ENCODE assay signal across 20 cellular contexts in genomic region chr18:63344263-63344662, GRCh38.
"Had no signal": no experiment of that assay in that cellular context is flagged by ENCODE, and none has a peak within 500 bp of the region (broad histone marks: within the 10 kb centered on the region; RNA-seq: fewer than 3 reads in every experiment).

No MANE protein-coding gene starts in this region.

- H3K4me3 ChIP-seq: adrenal gland, cardiac muscle cell, lung, tibial nerve, uterus had no signal

- ATAC-seq: activated CD8-positive, alpha-beta T cell treated with anti-CD3 and anti-CD28 coated beads, Interleukin-2, amount 10 ng/mL, durations not matched to agents 7 days and 5 days; activated naive CD4-positive, alpha-beta T cell treated with anti-CD3 and anti-CD28 coated beads, Interleukin-2, amount 50 U/mL, for 72 hours; stimulated activated naive CD8-positive, alpha-beta T cell treated with anti-CD3 and anti-CD28 coated beads, Interleukin-15, Interleukin-2, amounts not matched to agents 100 U/mL and 50 U/mL, for 24 hours; T-cell had no signal

- H3K9me3 ChIP-seq: adrenal gland, tibial nerve, uterus had no signal

- H3K27me3 ChIP-seq: adrenal gland, cardiac muscle cell, tibial nerve, uterus had no signal

- H3K27ac ChIP-seq: adrenal gland, cardiac muscle cell, tibial nerve, uterus had no signal

- DNase-seq: activated CD4-positive, alpha-beta T cell treated with anti-CD3 and anti-CD28 coated beads, Interleukin-2, amount 10 ng/mL, durations not matched to agents 24 days and 14 days; activated CD4-positive, CD25-positive, alpha-beta regulatory T cell; activated CD8-positive, alpha-beta T cell treated with anti-CD3 and anti-CD28 coated beads, Interleukin-2, amount 10 ng/mL, durations not matched to agents 7 days and 5 days; activated effector memory CD4-positive, alpha-beta T cell treated with anti-CD3 and anti-CD28 coated beads, Interleukin-2, amount 50 U/mL, for 16 hours; activated T-cell treated with anti-CD3 and anti-CD28 coated beads, Interleukin-2, amount 50 U/mL, for 48 hours; adrenal gland; effector memory CD4-positive, alpha-beta T cell; immature natural killer cell; nephron progenitor cell; nucleus accumbens; stimulated activated CD4-positive, alpha-beta T cell treated with anti-CD3 and anti-CD28 coated beads, Interleukin-2, amount 100 ng/mL, for 24 hours; stimulated activated naive CD8-positive, alpha-beta T cell treated with anti-CD3 and anti-CD28 coated beads, Interleukin-15, Interleukin-2, amounts not matched to agents 100 U/mL and 50 U/mL, for 24 hours; substantia nigra; T-cell; T-helper 9 cell; uterus had no signal

- H3K36me3 ChIP-seq: uterus had no signal
